In genomic region chr16:11141409-11142260, GRCh38 we compare ENCODE assay signal across 1 cellular context.
TF ChIP-seq lines count a peak whose summit lies in the region.

No MANE protein-coding gene starts in this region.

TF ChIP-seq in HepG2, 621 proteins besides CTCF, POLR2A, EP300 and RAD21 (continued from another document):
- no peak for TF ChIP-seq CHD2 (IDR thresholded peaks at IDR 0.05; ENCODE audit: low read depth, low read length)
- TF ChIP-seq CHCHD3 (CRISPR knock-in tag; IDR thresholded peaks at IDR 0.05) = 0 out of 2 replicates have a peak, but pooled peaks have one; percentile 28
- peak; percentile 25; the same call in 1 of the 2 replicates for TF ChIP-seq ZMYM3 (CRISPR knock-in tag; IDR thresholded peaks at IDR 0.05)
- TF ChIP-seq ZNF280B (CRISPR knock-in tag; IDR thresholded peaks at IDR 0.05; ENCODE audit: borderline replicate concordance) = 0 out of 2 replicates have a peak, but pooled peaks have one; percentile 7
- TF ChIP-seq ZNF546 (CRISPR knock-in tag; conservative IDR thresholded peaks at IDR 0.05) = no peak
- TF ChIP-seq PCBP1 (IDR thresholded peaks at IDR 0.05; ENCODE audit: borderline replicate concordance, low read depth, low read length) = 0 out of 2 replicates have a peak, but pooled peaks have one; percentile 19
- TF ChIP-seq PAX8 (CRISPR knock-in tag; IDR thresholded peaks at IDR 0.05; ENCODE audit: borderline replicate concordance) = no peak
- TF ChIP-seq ZNF768 (CRISPR knock-in tag; IDR thresholded peaks at IDR 0.05) = peak; percentile 50
- TF ChIP-seq ZNF205 (CRISPR knock-in tag; IDR thresholded peaks at IDR 0.05) = no peak
- 0 out of 2 replicates have a peak, but pooled peaks have one; percentile 16 for TF ChIP-seq MXD1 (CRISPR knock-in tag; IDR thresholded peaks at IDR 0.05)
- 0 out of 2 replicates have a peak, but pooled peaks have one; percentile 32 for TF ChIP-seq EED (CRISPR knock-in tag; IDR thresholded peaks at IDR 0.05)
- TF ChIP-seq ZFYVE20 (CRISPR knock-in tag; IDR thresholded peaks at IDR 0.05; ENCODE audit: borderline replicate concordance, low read depth) = peak; percentile 48; the same call in 1 of the 2 replicates
